19 cellular contexts compared by ENCODE assay signal in the genomic region with DNA sequence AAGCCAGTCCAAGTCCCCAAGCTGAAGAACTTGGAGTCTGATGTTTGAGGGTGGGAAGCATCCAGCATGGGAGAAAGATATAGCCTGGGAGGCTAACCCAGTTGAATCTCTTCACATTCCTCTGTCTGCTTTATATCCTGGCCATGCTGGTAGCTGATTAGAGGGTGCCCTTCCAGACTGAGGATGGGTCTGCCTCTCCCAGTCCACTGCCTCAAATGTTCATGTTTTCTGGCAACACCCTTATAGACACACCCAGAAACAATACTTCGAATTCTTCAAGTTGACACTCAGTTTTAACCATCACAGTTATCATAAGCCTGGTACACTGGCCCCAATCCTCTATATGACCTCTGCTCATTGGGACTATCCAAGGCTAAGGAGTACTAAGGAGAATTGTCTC.
"Had no signal": no experiment of that assay in that cellular context is flagged by ENCODE, and none has a peak within 500 bp of the region (broad histone marks: within the 10 kb centered on the region; RNA-seq: fewer than 3 reads in every experiment).

No MANE protein-coding gene starts in this region.

- ATAC-seq: HepG2, Panc1, PC-3, SK-N-SH treated with all-trans-retinoic acid at 6 μM for 48 hours had no signal

- H3K27ac ChIP-seq: RWPE1 had no signal

- DNase-seq: IMR-90, NCI-H1092 treated with DMSO at 0.1 percent for 48 hours, NCI-H1436, NCI-H187, NCI-H2029, NCI-H2081 treated with DMSO at 0.1 percent for 48 hours, NCI-H2171, NCI-H226, NCI-H446, NCI-H510A, NCI-H524 treated with DMSO at 0.1 percent for 48 hours, NCI-H69, NCI-H774, PC-3, SHP77 had no signal
